19 cellular contexts compared by ENCODE assay signal in the genomic region with DNA sequence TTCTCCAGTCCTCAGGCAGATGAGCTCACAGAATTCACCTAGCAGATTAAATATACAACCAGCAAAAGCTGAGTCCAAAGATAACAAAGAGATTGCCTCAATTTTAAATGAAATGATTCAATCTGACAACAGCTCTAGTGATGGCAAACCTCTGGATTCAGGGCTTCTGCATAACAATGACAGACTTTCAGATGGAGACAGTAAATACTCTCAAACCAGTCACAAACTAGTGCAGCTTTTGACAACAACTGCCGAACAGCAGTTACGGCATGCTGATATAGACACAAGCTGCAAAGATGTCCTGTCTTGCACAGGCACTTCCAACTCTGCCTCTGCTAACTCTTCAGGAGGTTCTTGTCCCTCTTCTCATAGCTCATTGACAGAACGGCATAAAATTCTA.
"Had no signal": no experiment of that assay in that cellular context is flagged by ENCODE, and none has a peak within 500 bp of the region (broad histone marks: within the 10 kb centered on the region; RNA-seq: fewer than 3 reads in every experiment).

No MANE protein-coding gene starts in this region.

- H3K36me3 ChIP-seq: uterus had no signal

- H3K9me3 ChIP-seq: esophagus squamous epithelium, gastroesophageal sphincter, left ventricle myocardium inferior, lower lobe of right lung, tibial artery, upper lobe of left lung, uterus had no signal

- H3K27ac ChIP-seq: esophagus squamous epithelium, gastroesophageal sphincter, left ventricle myocardium inferior, lower lobe of right lung, tibial artery, upper lobe of left lung, uterus had no signal

- H3K4me1 ChIP-seq: lower lobe of right lung, upper lobe of left lung, uterus had no signal

- FAIRE-seq: colon, keratinocyte had no signal

- H3K4me3 Mint-ChIP-seq: dendritic cell treated with granulocyte-macrophage colony-stimulating factor and Interleukin-4, amounts not matched to agents 40 ng/mL and 50 ng/mL, for 4 days; effector memory CD8-positive, alpha-beta T cell; immature natural killer cell; naive thymus-derived CD4-positive, alpha-beta T cell; neural crest cell had no signal

- DNase-seq: effector memory CD8-positive, alpha-beta T cell; esophagus squamous epithelium; foreskin fibroblast; immature natural killer cell; left cardiac atrium; left ventricle myocardium inferior; lower lobe of right lung; mesendoderm; naive thymus-derived CD4-positive, alpha-beta T cell; stimulated activated naive CD4-positive, alpha-beta T cell treated with Interleukin-2 at 50 U/mL for 16 hours; tibial artery; upper lobe of left lung; uterus had no signal

- H3K4me3 ChIP-seq: esophagus squamous epithelium, gastroesophageal sphincter, left ventricle myocardium inferior, lower lobe of right lung, tibial artery, upper lobe of left lung, uterus had no signal

- H3K27me3 ChIP-seq: esophagus squamous epithelium, gastroesophageal sphincter, tibial artery, upper lobe of left lung, uterus had no signal

- H3K27me3 Mint-ChIP-seq: dendritic cell treated with granulocyte-macrophage colony-stimulating factor and Interleukin-4, amounts not matched to agents 40 ng/mL and 50 ng/mL, for 4 days; effector memory CD8-positive, alpha-beta T cell; naive thymus-derived CD4-positive, alpha-beta T cell had no signal

- ATAC-seq: effector memory CD8-positive, alpha-beta T cell; gastroesophageal sphincter; left cardiac atrium; lower lobe of right lung; naive thymus-derived CD4-positive, alpha-beta T cell; sciatic nerve had no signal

- H3K9me3 Mint-ChIP-seq: dendritic cell treated with granulocyte-macrophage colony-stimulating factor and Interleukin-4, amounts not matched to agents 40 ng/mL and 50 ng/mL, for 4 days; effector memory CD8-positive, alpha-beta T cell; immature natural killer cell; naive thymus-derived CD4-positive, alpha-beta T cell; neural crest cell had no signal

- H3K27ac Mint-ChIP-seq: dendritic cell treated with granulocyte-macrophage colony-stimulating factor and Interleukin-4, amounts not matched to agents 40 ng/mL and 50 ng/mL, for 4 days; effector memory CD8-positive, alpha-beta T cell had no signal
